Comparison of ENCODE assay signal across 9 cellular contexts in genomic region chr9:114250235-114250568, GRCh38.
DNase-seq lines count a peak whose midpoint lies in the region; ATAC-seq, FAIRE-seq and TF ChIP-seq lines count a peak whose summit lies in the region.
"Had no signal": no experiment of that assay in that cellular context is flagged by ENCODE, and none has a peak within 500 bp of the region (broad histone marks: within the 10 kb centered on the region; RNA-seq: fewer than 3 reads in every experiment).

No MANE protein-coding gene starts in this region.

- ATAC-seq in gastroesophageal sphincter (peak; percentile 86), HG02884 (IDR thresholded peaks at IDR 0.05; ENCODE audit: unreplicated experiment) (no peak), HG03039 (IDR thresholded peaks at IDR 0.05; ENCODE audit: unreplicated experiment) (no peak), HG03354 (IDR thresholded peaks at IDR 0.05; ENCODE audit: poor library complexity, severe bottlenecking, unreplicated experiment) (no peak)

- H3K27me3 ChIP-seq in gastroesophageal sphincter: no peaks in the 10 kb centered on the region
- H3K27me3 ChIP-seq in ovary: no peaks in the 10 kb centered on the region

- H3K9me3 ChIP-seq in gastroesophageal sphincter (no peaks in the 10 kb centered on the region), ovary (no peaks in the 10 kb centered on the region)

- no peak for TF ChIP-seq EP300 in gastroesophageal sphincter (IDR thresholded peaks at IDR 0.05)
- TF ChIP-seq EP300 in ovary (IDR thresholded peaks at IDR 0.05): no peak

- DNase-seq in Ammon's horn (ENCODE audit: low spot score): peak; percentile 91
- peak; percentile 16 for DNase-seq in RPMI7951 (ENCODE audit: low read depth)
- peak; percentile 68 to 90 (median 83) for DNase-seq in ovary
- DNase-seq in GM19239 (ENCODE audit: insufficient read length, low spot score): no peak
- DNase-seq: activated effector memory CD4-positive, alpha-beta T cell treated with anti-CD3 and anti-CD28 coated beads, Interleukin-2, amount 50 U/mL, for 16 hours had no signal

- intact Hi-C loops in ovary (cut with DNase I): loop anchor here in 1 of 4 donors (10.0 kb wide), 1 partner anchor 55 kb away; no protein-coding TSS in a partner anchor

- no peaks in the 10 kb centered on the region for H3K36me3 ChIP-seq in gastroesophageal sphincter
- H3K36me3 ChIP-seq in ovary: no peaks in the 10 kb centered on the region

- no peak for TF ChIP-seq POLR2A in gastroesophageal sphincter (IDR thresholded peaks at IDR 0.05)
- TF ChIP-seq POLR2A in ovary (IDR thresholded peaks at IDR 0.05): no peak

- TF ChIP-seq CTCF in gastroesophageal sphincter (IDR thresholded peaks at IDR 0.05): no peak
- TF ChIP-seq CTCF in ovary (IDR thresholded peaks at IDR 0.05): no peak

- WGBS in gastroesophageal sphincter (ENCODE audit: low coverage in 1 of 2), 2 donors: 34 to 37% methylated on average over 2 to 8 of the region's 13 CpGs
- 15 to 21% (median 17%) methylated on average over 13 of the region's 13 CpGs for WGBS in ovary, 3 donors

- FAIRE-seq in GM19239 (lab: Jason Lieb, UNC): no peak

- H3K27ac ChIP-seq in gastroesophageal sphincter (peak overlapping the region in 3 of 4 donors; percentile 52 to 64 (median 62)), ovary (peak overlapping the region in 1 of 2 donors; percentile 23)

- H3K4me1 ChIP-seq in gastroesophageal sphincter (peaks cover 0 to 22% (median 11%) of the 10 kb centered on the region in 3 donors), ovary (ENCODE audit: insufficient read depth) (no peaks in the 10 kb centered on the region)

- H3K4me3 ChIP-seq in gastroesophageal sphincter (peak overlapping the region in 1 of 2 donors; percentile 25), ovary (no peak overlapping the region)
